ENCODE assay signal across 32 cellular contexts in the genomic region with DNA sequence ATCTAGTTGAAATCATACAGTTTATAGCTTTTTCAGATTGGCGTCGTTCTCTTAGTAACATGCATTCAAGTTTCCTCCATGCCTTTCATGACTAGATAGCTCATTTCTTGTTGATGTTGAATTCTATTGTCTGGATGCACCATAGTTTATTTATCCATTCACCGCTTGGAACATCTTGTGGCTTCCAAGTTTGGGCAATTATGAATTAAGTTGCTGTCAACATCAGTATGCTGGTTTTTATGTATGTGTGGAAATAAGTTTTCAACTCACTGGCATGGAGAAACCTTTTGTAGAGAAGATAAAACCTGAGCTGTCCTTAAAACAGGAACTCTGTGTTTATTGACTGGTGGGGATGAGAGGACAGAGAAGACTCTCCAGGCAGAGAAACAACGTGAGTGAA.
"Had no signal": no experiment of that assay in that cellular context is flagged by ENCODE, and none has a peak within 500 bp of the region (broad histone marks: within the 10 kb centered on the region; RNA-seq: fewer than 3 reads in every experiment).

No MANE protein-coding gene starts in this region.

- H2AFZ ChIP-seq: parathyroid adenoma had no signal

- H3K9me3 Mint-ChIP-seq: natural killer cell treated with Interleukin-12 subunit alpha and Interleukin-12 subunit beta and Interleukin-15 and Interleukin-18, amount 100 ng/mL, for 72 hours; nephron progenitor cell; stimulated activated memory B cell treated with anti-CD40 and anti-IgM and Interleukin-4, amounts not matched to agents 10 μg/mL and 1 μg/mL and 100 μg/mL, for 72 hours; type B pancreatic cell had no signal

- H3K4me1 ChIP-seq: parathyroid adenoma, psoas muscle, right lobe of liver, sigmoid colon, suprapubic skin, transverse colon, upper lobe of right lung, uterus had no signal

- H3K4me3 Mint-ChIP-seq: naive thymus-derived CD8-positive, alpha-beta T cell; natural killer cell treated with Interleukin-12 subunit alpha and Interleukin-12 subunit beta and Interleukin-15 and Interleukin-18, amount 100 ng/mL, for 72 hours; nephron progenitor cell; neural crest cell; stimulated activated memory B cell treated with anti-CD40 and anti-IgM and Interleukin-4, amounts not matched to agents 10 μg/mL and 1 μg/mL and 100 μg/mL, for 72 hours; stimulated activated naive CD8-positive, alpha-beta T cell treated with anti-CD3 and anti-CD28 coated beads, Interleukin-15, amount 100 ng/mL, for 72 hours; type B pancreatic cell had no signal

- H3K4me1 Mint-ChIP-seq: neural crest cell; stimulated activated memory B cell treated with anti-CD40 and anti-IgM and Interleukin-4, amounts not matched to agents 10 μg/mL and 1 μg/mL and 100 μg/mL, for 72 hours had no signal

- H3K27me3 ChIP-seq: ovary, right lobe of liver, testis, upper lobe of right lung, uterus had no signal

- DNase-seq: naive thymus-derived CD8-positive, alpha-beta T cell; nephron progenitor cell; nucleus accumbens; ovary; posterior cingulate gyrus; psoas muscle; right cardiac atrium; right lobe of liver; sigmoid colon; small intestine; stimulated activated CD4-positive, alpha-beta T cell treated with anti-CD3 and anti-CD28 coated beads, Interleukin-15, amount 100 ng/mL, for 24 hours; stimulated activated CD4-positive, alpha-beta T cell treated with anti-CD3 and anti-CD28 coated beads, Interleukin-2, amount 100 ng/mL, for 24 hours; stimulated activated CD4-positive, alpha-beta T cell treated with anti-CD3 and anti-CD28 coated beads, Interleukin-2, amount 100 ng/mL, for 48 hours; stimulated activated CD4-positive, alpha-beta T cell treated with anti-CD3 and anti-CD28 coated beads, Interleukin-4, amount 100 ng/mL, for 4 hours; stimulated activated CD8-positive, alpha-beta memory T cell treated with anti-CD3 and anti-CD28 coated beads, Interleukin-4, amount 100 ng/mL, for 48 hours; stimulated activated naive CD4-positive, alpha-beta T cell; stimulated activated naive CD8-positive, alpha-beta T cell treated with anti-CD3 and anti-CD28 coated beads, Interleukin-15, amount 100 ng/mL, for 72 hours; stimulated activated naive CD8-positive, alpha-beta T cell treated with anti-CD3 and anti-CD28 coated beads, Interleukin-15, Interleukin-2, amounts not matched to agents 100 U/mL and 50 U/mL, for 24 hours; substantia nigra; testis; tibial artery; transverse colon; upper lobe of right lung; uterus had no signal

- H3K36me3 Mint-ChIP-seq: natural killer cell treated with Interleukin-12 subunit alpha and Interleukin-12 subunit beta and Interleukin-15 and Interleukin-18, amount 100 ng/mL, for 72 hours; stimulated activated memory B cell treated with anti-CD40 and anti-IgM and Interleukin-4, amounts not matched to agents 10 μg/mL and 1 μg/mL and 100 μg/mL, for 72 hours; type B pancreatic cell had no signal

- H3K36me3 ChIP-seq: neutrophil, ovary, right lobe of liver, sigmoid colon, suprapubic skin, tibial artery, transverse colon, upper lobe of right lung, uterus had no signal

- H3K9me3 ChIP-seq: neutrophil, ovary, psoas muscle, right lobe of liver, sigmoid colon, suprapubic skin, testis, transverse colon, upper lobe of right lung, uterus had no signal

- H3K9ac ChIP-seq: parathyroid adenoma had no signal

- H3K27ac ChIP-seq: neutrophil, ovary, parathyroid adenoma, psoas muscle, right lobe of liver, sigmoid colon, suprapubic skin, testis, tibial artery, transverse colon, upper lobe of right lung, uterus had no signal

- H3K4me3 ChIP-seq: ovary, psoas muscle, right lobe of liver, sigmoid colon, suprapubic skin, testis, tibial artery, transverse colon, upper lobe of right lung, uterus had no signal

- H3K79me2 ChIP-seq: parathyroid adenoma had no signal

- H3K27ac Mint-ChIP-seq: natural killer cell treated with Interleukin-12 subunit alpha and Interleukin-12 subunit beta and Interleukin-15 and Interleukin-18, amount 100 ng/mL, for 72 hours; nephron progenitor cell; progenitor cell of endocrine pancreas; stimulated activated memory B cell treated with anti-CD40 and anti-IgM and Interleukin-4, amounts not matched to agents 10 μg/mL and 1 μg/mL and 100 μg/mL, for 72 hours; stimulated activated naive CD8-positive, alpha-beta T cell treated with anti-CD3 and anti-CD28 coated beads, Interleukin-15, amount 100 ng/mL, for 72 hours; type B pancreatic cell had no signal
